ENCODE assay signal across 23 cellular contexts in genomic region chr19:6806488-6806887, GRCh38. TPM values are rescaled to one million over a fixed set of nuclear protein-coding genes. Genes with fewer than 3 reads are reported as not detected.
DNase-seq lines count a peak whose midpoint lies in the region; ATAC-seq, FAIRE-seq and TF ChIP-seq lines count a peak whose summit lies in the region.
"Had no signal": no experiment of that assay in that cellular context is flagged by ENCODE, and none has a peak within 500 bp of the region (broad histone marks: within the 10 kb centered on the region; RNA-seq: fewer than 3 reads in every experiment).

No MANE protein-coding gene starts in this region.

- POLR2A ChIA-PET in activated CD4-positive, alpha-beta T cell treated with anti-CD3 and anti-CD28 coated beads for 36 hours (lab: Charles Lee), result no interaction called here
- POLR2A ChIA-PET in activated CD4-positive, alpha-beta T cell treated with anti-CD3 and anti-CD28 coated beads, Interleukin-2, amount 10 ng/mL, durations not matched to agents 7 days and 5 days (lab: Charles Lee), result no interaction called here

- H3K4me3 Mint-ChIP-seq in activated CD4-positive, alpha-beta T cell treated with anti-CD3 and anti-CD28 coated beads for 36 hours, result no peak overlapping the region
- no peak overlapping the region for H3K4me3 Mint-ChIP-seq in activated CD4-positive, alpha-beta T cell treated with anti-CD3 and anti-CD28 coated beads, Interleukin-2, amount 10 ng/mL, durations not matched to agents 7 days and 5 days
- no peak overlapping the region for H3K4me3 Mint-ChIP-seq in activated T-helper 1 cell treated with anti-CD3 and anti-CD28 coated beads, Interleukin-12 subunit alpha, Interleukin-12 subunit beta, Interleukin-2, Interleukin-4 antibody, amounts not matched to agents 30 ng/mL and 10 ng/mL and 1 ng/mL, durations not matched to agents 14 hours and 24 hours and 36 hours
- H3K4me3 Mint-ChIP-seq in natural killer cell treated with Interleukin-12 subunit alpha and Interleukin-12 subunit beta and Interleukin-15 and Interleukin-18, amount 100 ng/mL, for 72 hours, result no peak overlapping the region
- H3K4me3 Mint-ChIP-seq: activated naive CD8-positive, alpha-beta T cell treated with anti-CD3 and anti-CD28 coated beads, Interleukin-2, amount 10 ng/mL, durations not matched to agents 7 days and 5 days; activated T-cell treated with anti-CD3 and anti-CD28 coated beads, Interleukin-2, amount 50 U/mL, for 4 hours had no signal

- no peaks in the 10 kb centered on the region for H3K27me3 Mint-ChIP-seq in activated CD4-positive, alpha-beta T cell treated with anti-CD3 and anti-CD28 coated beads for 36 hours
- H3K27me3 Mint-ChIP-seq in activated CD4-positive, alpha-beta T cell treated with anti-CD3 and anti-CD28 coated beads, Interleukin-2, amount 10 ng/mL, durations not matched to agents 7 days and 5 days, result no peaks in the 10 kb centered on the region
- no peaks in the 10 kb centered on the region for H3K27me3 Mint-ChIP-seq in activated T-helper 1 cell treated with anti-CD3 and anti-CD28 coated beads, Interleukin-12 subunit alpha, Interleukin-12 subunit beta, Interleukin-2, Interleukin-4 antibody, amounts not matched to agents 30 ng/mL and 10 ng/mL and 1 ng/mL, durations not matched to agents 14 hours and 24 hours and 36 hours (ENCODE audit: insufficient read depth)
- H3K27me3 Mint-ChIP-seq in natural killer cell treated with Interleukin-12 subunit alpha and Interleukin-12 subunit beta and Interleukin-15 and Interleukin-18, amount 100 ng/mL, for 72 hours, result no peaks in the 10 kb centered on the region
- H3K27me3 Mint-ChIP-seq: activated naive CD8-positive, alpha-beta T cell treated with anti-CD3 and anti-CD28 coated beads, Interleukin-2, amount 10 ng/mL, durations not matched to agents 7 days and 5 days had no signal

- H3K36me3 Mint-ChIP-seq in activated CD4-positive, alpha-beta T cell treated with anti-CD3 and anti-CD28 coated beads for 36 hours (ENCODE audit: low read depth), result peaks cover 31% of the 10 kb centered on the region
- peaks cover 45% of the 10 kb centered on the region for H3K36me3 Mint-ChIP-seq in activated CD4-positive, alpha-beta T cell treated with anti-CD3 and anti-CD28 coated beads, Interleukin-2, amount 10 ng/mL, durations not matched to agents 7 days and 5 days (ENCODE audit: low read depth)
- H3K36me3 Mint-ChIP-seq in activated T-helper 1 cell treated with anti-CD3 and anti-CD28 coated beads, Interleukin-12 subunit alpha, Interleukin-12 subunit beta, Interleukin-2, Interleukin-4 antibody, amounts not matched to agents 30 ng/mL and 10 ng/mL and 1 ng/mL, durations not matched to agents 14 hours and 24 hours and 36 hours (ENCODE audit: low read depth), result peaks cover 28% of the 10 kb centered on the region
- peaks cover 4% of the 10 kb centered on the region for H3K36me3 Mint-ChIP-seq in natural killer cell treated with Interleukin-12 subunit alpha and Interleukin-12 subunit beta and Interleukin-15 and Interleukin-18, amount 100 ng/mL, for 72 hours

- no peak for FAIRE-seq in H54 (lab: Jason Lieb, UNC)
- FAIRE-seq: A549, frontal cortex, GM18507, pancreas had no signal

- TF ChIP-seq RAD21 in Ishikawa (IDR thresholded peaks at IDR 0.05; ENCODE audit: low read depth), result no peak

- CTCF ChIA-PET in activated CD4-positive, alpha-beta T cell treated with anti-CD3 and anti-CD28 coated beads for 36 hours (lab: Charles Lee), result no interaction called here
- CTCF ChIA-PET in activated CD4-positive, alpha-beta T cell treated with anti-CD3 and anti-CD28 coated beads, Interleukin-2, amount 10 ng/mL, durations not matched to agents 7 days and 5 days (lab: Charles Lee), result interaction anchor here (1.0 kb wide), 1 partner anchor 33 kb away, joined by 4 read pairs; the partner anchor contains the start of gene VAV1

- peaks cover 59% of the 10 kb centered on the region for H3K4me1 Mint-ChIP-seq in activated CD4-positive, alpha-beta T cell treated with anti-CD3 and anti-CD28 coated beads for 36 hours
- H3K4me1 Mint-ChIP-seq in activated CD4-positive, alpha-beta T cell treated with anti-CD3 and anti-CD28 coated beads, Interleukin-2, amount 10 ng/mL, durations not matched to agents 7 days and 5 days, result peaks cover 47% of the 10 kb centered on the region
- H3K4me1 Mint-ChIP-seq in activated T-helper 1 cell treated with anti-CD3 and anti-CD28 coated beads, Interleukin-12 subunit alpha, Interleukin-12 subunit beta, Interleukin-2, Interleukin-4 antibody, amounts not matched to agents 30 ng/mL and 10 ng/mL and 1 ng/mL, durations not matched to agents 14 hours and 24 hours and 36 hours (ENCODE audit: low read depth), result peaks cover 41% of the 10 kb centered on the region
- H3K4me1 Mint-ChIP-seq in natural killer cell treated with Interleukin-12 subunit alpha and Interleukin-12 subunit beta and Interleukin-15 and Interleukin-18, amount 100 ng/mL, for 72 hours (ENCODE audit: low read depth in 2 of 2), result peaks cover 48 to 54% of the 10 kb centered on the region in 2 donors

- no peak for DNase-seq in activated CD4-positive, alpha-beta T cell treated with anti-CD3 and anti-CD28 coated beads for 36 hours
- DNase-seq in activated CD4-positive, alpha-beta T cell treated with anti-CD3 and anti-CD28 coated beads, Interleukin-2, amount 10 ng/mL, durations not matched to agents 7 days and 5 days, result no peak
- DNase-seq in activated T-helper 1 cell treated with anti-CD3 and anti-CD28 coated beads, Interleukin-12 subunit alpha, Interleukin-12 subunit beta, Interleukin-2, Interleukin-4 antibody, amounts not matched to agents 30 ng/mL and 10 ng/mL and 1 ng/mL, durations not matched to agents 14 hours and 24 hours and 36 hours (ENCODE audit: low spot score), result no peak
- DNase-seq in natural killer cell treated with Interleukin-12 subunit alpha and Interleukin-12 subunit beta and Interleukin-15 and Interleukin-18, amount 100 ng/mL, for 72 hours (ENCODE audit: low spot score), result no peak
- DNase-seq in ACHN (no peak), kidney tubule cell (ENCODE audit: low spot score) (no peak), H54 (ENCODE audit: insufficient read length, low spot score) (no peak)
- DNase-seq: activated CD4-positive, alpha-beta T cell treated with anti-CD3 and anti-CD28 coated beads, Interleukin-2, amount 50 U/mL, for 1 hour; activated naive CD8-positive, alpha-beta T cell treated with anti-CD3 and anti-CD28 coated beads, Interleukin-2, amount 10 ng/mL, durations not matched to agents 7 days and 5 days; activated T-cell treated with anti-CD3 and anti-CD28 coated beads, Interleukin-2, amount 50 U/mL, for 4 hours; DMS79; NCI-H1694; NCI-H2227 treated with DMSO at 0.1 percent for 48 hours; pancreas; stimulated activated naive CD4-positive, alpha-beta T cell treated with Interleukin-2 at 50 U/mL for 16 hours; upper lobe of left lung had no signal

- no peak for ATAC-seq in activated CD4-positive, alpha-beta T cell treated with anti-CD3 and anti-CD28 coated beads for 36 hours
- no peak for ATAC-seq in natural killer cell treated with Interleukin-12 subunit alpha and Interleukin-12 subunit beta and Interleukin-15 and Interleukin-18, amount 100 ng/mL, for 72 hours
- ATAC-seq: activated T-cell treated with anti-CD3 and anti-CD28 coated beads, Interleukin-2, amount 50 U/mL, for 4 hours; Panc1; pancreas; sciatic nerve; SK-N-SH treated with all-trans-retinoic acid at 6 μM for 48 hours had no signal

- intact Hi-C loops in activated CD4-positive, alpha-beta T cell treated with anti-CD3 and anti-CD28 coated beads for 36 hours (cut with DNase I, micrococcal nuclease), result no loop called here
- intact Hi-C loops in activated T-helper 1 cell treated with anti-CD3 and anti-CD28 coated beads, Interleukin-12 subunit alpha, Interleukin-12 subunit beta, Interleukin-2, Interleukin-4 antibody, amounts not matched to agents 30 ng/mL and 10 ng/mL and 1 ng/mL, durations not matched to agents 14 hours and 24 hours and 36 hours (cut with micrococcal nuclease), result no loop called here

- in situ Hi-C loops in ACHN (cut with HindIII; ENCODE audit: low pct_ligation_motif_present, low pct_unique_long_range_greater_than_20kb, low sequenced_read_pairs), result no loop called here

- no peak for TF ChIP-seq EP300 in Ishikawa (IDR thresholded peaks at IDR 0.05; ENCODE audit: borderline replicate concordance)

- peaks cover 8% of the 10 kb centered on the region for H3K9me3 Mint-ChIP-seq in activated CD4-positive, alpha-beta T cell treated with anti-CD3 and anti-CD28 coated beads for 36 hours (ENCODE audit: low read depth)
- peaks cover 7% of the 10 kb centered on the region for H3K9me3 Mint-ChIP-seq in activated CD4-positive, alpha-beta T cell treated with anti-CD3 and anti-CD28 coated beads, Interleukin-2, amount 10 ng/mL, durations not matched to agents 7 days and 5 days
- H3K9me3 Mint-ChIP-seq in activated T-helper 1 cell treated with anti-CD3 and anti-CD28 coated beads, Interleukin-12 subunit alpha, Interleukin-12 subunit beta, Interleukin-2, Interleukin-4 antibody, amounts not matched to agents 30 ng/mL and 10 ng/mL and 1 ng/mL, durations not matched to agents 14 hours and 24 hours and 36 hours, result peaks cover 4% of the 10 kb centered on the region
- H3K9me3 Mint-ChIP-seq in natural killer cell treated with Interleukin-12 subunit alpha and Interleukin-12 subunit beta and Interleukin-15 and Interleukin-18, amount 100 ng/mL, for 72 hours, result no peaks in the 10 kb centered on the region

- TF ChIP-seq POLR2A in H54 (IDR thresholded peaks at IDR 0.05; ENCODE audit: low read depth, low read length), result no peak

- H3K27ac Mint-ChIP-seq in activated CD4-positive, alpha-beta T cell treated with anti-CD3 and anti-CD28 coated beads for 36 hours, result peak overlapping the region; percentile 70
- no peak overlapping the region for H3K27ac Mint-ChIP-seq in activated CD4-positive, alpha-beta T cell treated with anti-CD3 and anti-CD28 coated beads, Interleukin-2, amount 10 ng/mL, durations not matched to agents 7 days and 5 days
- peak overlapping the region; percentile 60 for H3K27ac Mint-ChIP-seq in activated T-helper 1 cell treated with anti-CD3 and anti-CD28 coated beads, Interleukin-12 subunit alpha, Interleukin-12 subunit beta, Interleukin-2, Interleukin-4 antibody, amounts not matched to agents 30 ng/mL and 10 ng/mL and 1 ng/mL, durations not matched to agents 14 hours and 24 hours and 36 hours
- H3K27ac Mint-ChIP-seq in natural killer cell treated with Interleukin-12 subunit alpha and Interleukin-12 subunit beta and Interleukin-15 and Interleukin-18, amount 100 ng/mL, for 72 hours, result peak overlapping the region; percentile 65 to 66
- H3K27ac Mint-ChIP-seq: activated naive CD8-positive, alpha-beta T cell treated with anti-CD3 and anti-CD28 coated beads, Interleukin-2, amount 10 ng/mL, durations not matched to agents 7 days and 5 days had no signal

RNA-seq across cellular contexts. Expression of gene VAV1, which starts 34.0 kb away (rescaled TPM):
- total RNA-seq in activated CD4-positive, alpha-beta T cell treated with anti-CD3 and anti-CD28 coated beads for 36 hours, result 10 to 100 TPM; 73.4 to 90.8 TPM
- 100 to 1,000 TPM; 123 to 132 TPM for total RNA-seq in activated CD4-positive, alpha-beta T cell treated with anti-CD3 and anti-CD28 coated beads, Interleukin-2, amount 10 ng/mL, durations not matched to agents 7 days and 5 days
- total RNA-seq in activated T-helper 1 cell treated with anti-CD3 and anti-CD28 coated beads, Interleukin-12 subunit alpha, Interleukin-12 subunit beta, Interleukin-2, Interleukin-4 antibody, amounts not matched to agents 30 ng/mL and 10 ng/mL and 1 ng/mL, durations not matched to agents 14 hours and 24 hours and 36 hours, result 86.8 and 90.4 TPM in 2 replicates
- 100 to 1,000 TPM; 166 to 167 TPM for total RNA-seq in natural killer cell treated with Interleukin-12 subunit alpha and Interleukin-12 subunit beta and Interleukin-15 and Interleukin-18, amount 100 ng/mL, for 72 hours

RNA-seq across cellular contexts. Expression of gene SH2D3A, which starts 39.3 kb away (rescaled TPM):
- total RNA-seq in activated CD4-positive, alpha-beta T cell treated with anti-CD3 and anti-CD28 coated beads for 36 hours, result 10 to 100 TPM; 20.7 to 23.2 TPM
- total RNA-seq in activated CD4-positive, alpha-beta T cell treated with anti-CD3 and anti-CD28 coated beads, Interleukin-2, amount 10 ng/mL, durations not matched to agents 7 days and 5 days, result 10 to 100 TPM; 31.5 to 35.2 TPM
- total RNA-seq in activated T-helper 1 cell treated with anti-CD3 and anti-CD28 coated beads, Interleukin-12 subunit alpha, Interleukin-12 subunit beta, Interleukin-2, Interleukin-4 antibody, amounts not matched to agents 30 ng/mL and 10 ng/mL and 1 ng/mL, durations not matched to agents 14 hours and 24 hours and 36 hours, result 15.0 and 15.6 TPM in 2 replicates
- total RNA-seq in natural killer cell treated with Interleukin-12 subunit alpha and Interleukin-12 subunit beta and Interleukin-15 and Interleukin-18, amount 100 ng/mL, for 72 hours, result 10 to 100 TPM; 15.2 to 17.8 TPM
